Comparison of ENCODE assay signal across 1 cellular context in genomic region chr22:19959587-19960490, GRCh38.
TF ChIP-seq lines count a peak whose summit lies in the region.

No MANE protein-coding gene starts in this region.

TF ChIP-seq in HepG2, 621 proteins besides CTCF, POLR2A, EP300 and RAD21 (continued from another document and continues in another):
- TF ChIP-seq ZNF687 (CRISPR knock-in tag; IDR thresholded peaks at IDR 0.05): peak; percentile 89
- peak; percentile 60 for TF ChIP-seq RBM22 (optimal IDR thresholded peaks at IDR 0.05; ENCODE audit: low read length)
- peak; percentile 78 for TF ChIP-seq TARDBP (CRISPR knock-in tag; IDR thresholded peaks at IDR 0.05)
- peak; percentile 44 for TF ChIP-seq GATAD1 (CRISPR knock-in tag; IDR thresholded peaks at IDR 0.05)
- TF ChIP-seq ZNF367 (CRISPR knock-in tag; IDR thresholded peaks at IDR 0.05; ENCODE audit: borderline replicate concordance): no peak
- TF ChIP-seq, protein P1, sequence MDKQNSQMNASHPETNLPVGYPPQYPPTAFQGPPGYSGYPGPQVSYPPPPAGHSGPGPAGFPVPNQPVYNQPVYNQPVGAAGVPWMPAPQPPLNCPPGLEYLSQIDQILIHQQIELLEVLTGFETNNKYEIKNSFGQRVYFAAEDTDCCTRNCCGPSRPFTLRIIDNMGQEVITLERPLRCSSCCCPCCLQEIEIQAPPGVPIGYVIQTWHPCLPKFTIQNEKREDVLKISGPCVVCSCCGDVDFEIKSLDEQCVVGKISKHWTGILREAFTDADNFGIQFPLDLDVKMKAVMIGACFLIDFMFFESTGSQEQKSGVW (CRISPR knock-in tag; IDR thresholded peaks at IDR 0.05; ENCODE audit: borderline replicate concordance): no peak
- TF ChIP-seq ZNF615 (CRISPR knock-in tag; IDR thresholded peaks at IDR 0.05; ENCODE audit: borderline replicate concordance): no peak
- peak; percentile 39; the same call in 1 of the 2 replicates for TF ChIP-seq ZNF205 (CRISPR knock-in tag; IDR thresholded peaks at IDR 0.05)
- TF ChIP-seq ISL2 (CRISPR knock-in tag; IDR thresholded peaks at IDR 0.05): no peak
- TF ChIP-seq NPAS2 (CRISPR knock-in tag; IDR thresholded peaks at IDR 0.05; ENCODE audit: borderline replicate concordance): no peak
- TF ChIP-seq ZNF343 (CRISPR knock-in tag; IDR thresholded peaks at IDR 0.05): no peak
- TF ChIP-seq ATRX (CRISPR knock-in tag; IDR thresholded peaks at IDR 0.05; ENCODE audit: borderline replicate concordance): no peak
- TF ChIP-seq ZBTB42 (CRISPR knock-in tag; IDR thresholded peaks at IDR 0.05): no peak
- TF ChIP-seq HNF4G (IDR thresholded peaks at IDR 0.05; ENCODE audit: borderline replicate concordance, low read depth, low read length): peak; percentile 87
- peak; percentile 63; the same call in 1 of the 2 replicates for TF ChIP-seq HNF4G (CRISPR knock-in tag; IDR thresholded peaks at IDR 0.05; ENCODE audit: borderline replicate concordance, low read depth)
- TF ChIP-seq HOXA7 (CRISPR knock-in tag; IDR thresholded peaks at IDR 0.05): no peak
- TF ChIP-seq GTF3A (CRISPR knock-in tag; conservative IDR thresholded peaks at IDR 0.05): no peak
- TF ChIP-seq IRF1 (CRISPR knock-in tag; IDR thresholded peaks at IDR 0.05; ENCODE audit: low read depth): no peak
- TF ChIP-seq ZEB1 (IDR thresholded peaks at IDR 0.05; ENCODE audit: insufficient replicate concordance, low read depth): peak; percentile 32
- TF ChIP-seq KDM4B (CRISPR knock-in tag; IDR thresholded peaks at IDR 0.05): no peak
- no peak for TF ChIP-seq ZFP82 (CRISPR knock-in tag; IDR thresholded peaks at IDR 0.05; ENCODE audit: borderline replicate concordance)
- TF ChIP-seq CREM (IDR thresholded peaks at IDR 0.05): peak; percentile 30; the same call in 1 of the 2 replicates
- no peak for TF ChIP-seq CREM (CRISPR knock-in tag; IDR thresholded peaks at IDR 0.05)
- TF ChIP-seq, protein P2, sequence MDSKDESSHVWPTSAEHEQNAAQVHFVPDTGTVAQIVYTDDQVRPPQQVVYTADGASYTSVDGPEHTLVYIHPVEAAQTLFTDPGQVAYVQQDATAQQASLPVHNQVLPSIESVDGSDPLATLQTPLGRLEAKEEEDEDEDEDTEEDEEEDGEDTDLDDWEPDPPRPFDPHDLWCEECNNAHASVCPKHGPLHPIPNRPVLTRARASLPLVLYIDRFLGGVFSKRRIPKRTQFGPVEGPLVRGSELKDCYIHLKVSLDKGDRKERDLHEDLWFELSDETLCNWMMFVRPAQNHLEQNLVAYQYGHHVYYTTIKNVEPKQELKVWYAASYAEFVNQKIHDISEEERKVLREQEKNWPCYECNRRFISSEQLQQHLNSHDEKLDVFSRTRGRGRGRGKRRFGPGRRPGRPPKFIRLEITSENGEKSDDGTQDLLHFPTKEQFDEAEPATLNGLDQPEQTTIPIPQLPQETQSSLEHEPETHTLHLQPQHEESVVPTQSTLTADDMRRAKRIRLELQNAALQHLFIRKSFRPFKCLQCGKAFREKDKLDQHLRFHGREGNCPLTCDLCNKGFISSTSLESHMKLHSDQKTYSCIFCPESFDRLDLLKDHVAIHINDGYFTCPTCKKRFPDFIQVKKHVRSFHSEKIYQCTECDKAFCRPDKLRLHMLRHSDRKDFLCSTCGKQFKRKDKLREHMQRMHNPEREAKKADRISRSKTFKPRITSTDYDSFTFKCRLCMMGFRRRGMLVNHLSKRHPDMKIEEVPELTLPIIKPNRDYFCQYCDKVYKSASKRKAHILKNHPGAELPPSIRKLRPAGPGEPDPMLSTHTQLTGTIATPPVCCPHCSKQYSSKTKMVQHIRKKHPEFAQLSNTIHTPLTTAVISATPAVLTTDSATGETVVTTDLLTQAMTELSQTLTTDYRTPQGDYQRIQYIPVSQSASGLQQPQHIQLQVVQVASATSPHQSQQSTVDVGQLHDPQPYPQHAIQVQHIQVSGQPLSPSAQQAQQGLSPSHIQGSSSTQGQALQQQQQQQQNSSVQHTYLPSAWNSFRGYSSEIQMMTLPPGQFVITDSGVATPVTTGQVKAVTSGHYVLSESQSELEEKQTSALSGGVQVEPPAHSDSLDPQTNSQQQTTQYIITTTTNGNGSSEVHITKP (CRISPR knock-in tag; IDR thresholded peaks at IDR 0.05; ENCODE audit: low read depth): peak; percentile 81; the same call in 1 of the 2 replicates
- no peak for TF ChIP-seq ATF1 (CRISPR knock-in tag; IDR thresholded peaks at IDR 0.05)
- TF ChIP-seq, protein P3, sequence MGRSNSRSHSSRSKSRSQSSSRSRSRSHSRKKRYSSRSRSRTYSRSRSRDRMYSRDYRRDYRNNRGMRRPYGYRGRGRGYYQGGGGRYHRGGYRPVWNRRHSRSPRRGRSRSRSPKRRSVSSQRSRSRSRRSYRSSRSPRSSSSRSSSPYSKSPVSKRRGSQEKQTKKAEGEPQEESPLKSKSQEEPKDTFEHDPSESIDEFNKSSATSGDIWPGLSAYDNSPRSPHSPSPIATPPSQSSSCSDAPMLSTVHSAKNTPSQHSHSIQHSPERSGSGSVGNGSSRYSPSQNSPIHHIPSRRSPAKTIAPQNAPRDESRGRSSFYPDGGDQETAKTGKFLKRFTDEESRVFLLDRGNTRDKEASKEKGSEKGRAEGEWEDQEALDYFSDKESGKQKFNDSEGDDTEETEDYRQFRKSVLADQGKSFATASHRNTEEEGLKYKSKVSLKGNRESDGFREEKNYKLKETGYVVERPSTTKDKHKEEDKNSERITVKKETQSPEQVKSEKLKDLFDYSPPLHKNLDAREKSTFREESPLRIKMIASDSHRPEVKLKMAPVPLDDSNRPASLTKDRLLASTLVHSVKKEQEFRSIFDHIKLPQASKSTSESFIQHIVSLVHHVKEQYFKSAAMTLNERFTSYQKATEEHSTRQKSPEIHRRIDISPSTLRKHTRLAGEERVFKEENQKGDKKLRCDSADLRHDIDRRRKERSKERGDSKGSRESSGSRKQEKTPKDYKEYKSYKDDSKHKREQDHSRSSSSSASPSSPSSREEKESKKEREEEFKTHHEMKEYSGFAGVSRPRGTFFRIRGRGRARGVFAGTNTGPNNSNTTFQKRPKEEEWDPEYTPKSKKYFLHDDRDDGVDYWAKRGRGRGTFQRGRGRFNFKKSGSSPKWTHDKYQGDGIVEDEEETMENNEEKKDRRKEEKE (IDR thresholded peaks at IDR 0.05): no peak
- TF ChIP-seq HOXA3 (CRISPR knock-in tag; IDR thresholded peaks at IDR 0.05): peak; percentile 72; the same call in 1 of the 2 replicates
- no peak for TF ChIP-seq ZNF7 (CRISPR knock-in tag; IDR thresholded peaks at IDR 0.05)
- peak; percentile 63; the same call in 1 of the 2 replicates for TF ChIP-seq KDM5B (CRISPR knock-in tag; IDR thresholded peaks at IDR 0.05; ENCODE audit: borderline replicate concordance)
- no peak for TF ChIP-seq ZNF562 (CRISPR knock-in tag; IDR thresholded peaks at IDR 0.05; ENCODE audit: borderline replicate concordance)
- no peak for TF ChIP-seq SRSF4 (IDR thresholded peaks at IDR 0.05; ENCODE audit: low read depth, low read length, poor library complexity, severe bottlenecking)
- peak; percentile 80 for TF ChIP-seq SPEN (CRISPR knock-in tag; IDR thresholded peaks at IDR 0.05; ENCODE audit: low read depth)
- peak; percentile 43 for TF ChIP-seq SP2 (CRISPR knock-in tag; IDR thresholded peaks at IDR 0.05)
- no peak for TF ChIP-seq ZHX2 (IDR thresholded peaks at IDR 0.05; ENCODE audit: low read depth)
- TF ChIP-seq ZHX2 (CRISPR knock-in tag; IDR thresholded peaks at IDR 0.05; ENCODE audit: borderline replicate concordance): no peak
- TF ChIP-seq, protein P4, sequence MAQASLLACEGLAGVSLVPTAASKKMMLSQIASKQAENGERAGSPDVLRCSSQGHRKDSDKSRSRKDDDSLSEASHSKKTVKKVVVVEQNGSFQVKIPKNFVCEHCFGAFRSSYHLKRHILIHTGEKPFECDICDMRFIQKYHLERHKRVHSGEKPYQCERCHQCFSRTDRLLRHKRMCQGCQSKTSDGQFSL (CRISPR knock-in tag; IDR thresholded peaks at IDR 0.05): no peak
- TF ChIP-seq SP1 (IDR thresholded peaks at IDR 0.05): no peak
- TF ChIP-seq SP1 (CRISPR knock-in tag; IDR thresholded peaks at IDR 0.05): peak; percentile 33
- no peak for TF ChIP-seq ZNF3 (CRISPR knock-in tag; IDR thresholded peaks at IDR 0.05)
- TF ChIP-seq, protein P5, sequence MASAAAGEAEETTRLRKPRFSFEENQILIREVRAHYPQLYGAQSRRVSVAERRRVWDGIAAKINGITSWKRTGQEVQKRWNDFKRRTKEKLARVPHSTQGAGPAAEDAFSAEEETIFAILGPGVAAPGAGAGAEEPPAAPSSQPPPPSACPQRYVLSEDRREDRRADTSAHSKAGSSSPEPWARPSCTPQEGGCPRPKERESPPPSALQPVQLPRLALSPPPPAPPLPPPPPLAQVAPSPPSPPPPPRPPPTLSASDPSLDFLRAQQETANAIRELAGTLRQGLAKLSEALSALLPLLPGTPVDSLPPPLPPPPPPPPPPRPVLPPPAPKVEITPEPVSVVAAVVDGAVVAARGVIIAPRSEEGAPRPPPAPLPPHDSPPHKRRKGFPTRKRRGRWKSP (CRISPR knock-in tag; IDR thresholded peaks at IDR 0.05): no peak
- peak; percentile 88 for TF ChIP-seq AGO2 (optimal IDR thresholded peaks at IDR 0.05; ENCODE audit: low read depth, low read length)
- no peak for TF ChIP-seq YEATS2 (CRISPR knock-in tag; IDR thresholded peaks at IDR 0.05; ENCODE audit: borderline replicate concordance)
- no peak for TF ChIP-seq MIXL1 (CRISPR knock-in tag; IDR thresholded peaks at IDR 0.05)
- TF ChIP-seq, protein P6, sequence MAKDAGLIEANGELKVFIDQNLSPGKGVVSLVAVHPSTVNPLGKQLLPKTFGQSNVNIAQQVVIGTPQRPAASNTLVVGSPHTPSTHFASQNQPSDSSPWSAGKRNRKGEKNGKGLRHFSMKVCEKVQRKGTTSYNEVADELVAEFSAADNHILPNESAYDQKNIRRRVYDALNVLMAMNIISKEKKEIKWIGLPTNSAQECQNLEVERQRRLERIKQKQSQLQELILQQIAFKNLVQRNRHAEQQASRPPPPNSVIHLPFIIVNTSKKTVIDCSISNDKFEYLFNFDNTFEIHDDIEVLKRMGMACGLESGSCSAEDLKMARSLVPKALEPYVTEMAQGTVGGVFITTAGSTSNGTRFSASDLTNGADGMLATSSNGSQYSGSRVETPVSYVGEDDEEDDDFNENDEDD (CRISPR knock-in tag; IDR thresholded peaks at IDR 0.05; ENCODE audit: borderline replicate concordance): no peak
